1 cellular context compared by ENCODE assay signal in the genomic region with DNA sequence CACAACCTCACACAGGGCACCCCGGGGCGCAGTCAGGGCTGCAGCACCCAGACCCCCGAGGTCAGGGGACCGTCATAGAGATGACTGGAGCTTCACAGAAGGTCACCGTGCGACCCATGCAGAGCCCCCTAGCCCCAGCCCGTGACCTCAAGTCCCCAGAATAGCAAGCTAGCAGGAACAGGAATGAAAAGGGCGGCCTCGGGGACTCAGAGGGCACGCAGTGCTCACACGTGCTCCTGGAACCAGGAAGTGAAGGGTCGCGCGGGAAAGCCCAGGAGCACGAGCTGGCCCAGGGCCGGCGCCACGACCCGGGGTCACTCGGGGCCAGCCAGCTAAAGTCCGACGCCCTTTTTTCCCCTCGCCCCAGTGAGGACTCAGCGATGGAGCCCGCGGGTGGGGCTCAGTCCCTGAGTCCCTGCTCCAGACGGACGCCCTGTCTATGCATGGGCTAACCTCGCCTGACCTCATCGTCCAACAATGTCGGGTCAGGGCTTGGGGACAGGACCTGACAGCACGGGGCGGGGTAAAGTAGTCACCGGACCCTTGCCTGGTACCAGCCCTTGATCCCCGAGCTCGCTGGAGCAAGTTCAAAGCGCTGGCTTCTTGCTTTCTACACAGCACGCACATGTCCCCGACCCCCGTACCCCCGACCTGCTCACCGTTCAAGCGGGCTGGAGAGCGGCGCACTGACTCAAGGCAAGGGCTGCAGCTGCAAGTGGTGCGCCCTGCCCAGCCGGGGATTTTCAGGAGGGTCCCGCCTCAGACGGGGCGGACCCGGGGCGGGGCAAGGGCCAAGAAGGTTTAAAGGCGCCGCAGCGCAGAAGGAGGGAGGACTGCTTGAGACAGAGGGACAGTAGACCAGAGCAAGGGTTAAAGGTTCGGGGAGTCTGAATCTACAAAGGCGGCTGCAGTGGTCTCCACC.
A peak's percentile ranks its signal among the peaks of the same experiment; 100 is the strongest.
TF ChIP-seq lines count a peak whose summit lies in the region.

A gene (minus strand): TSS at position 717 of the 922 bp plus-strand sequence. CDS start 4,998 bp downstream, outside the sequence.

TF ChIP-seq in K562, 482 proteins besides CTCF, POLR2A, EP300 and RAD21 (continued from another document and continues in another):
- TF ChIP-seq CHD2 (IDR thresholded peaks at IDR 0.05; ENCODE audit: low read depth, low read length), result peak; percentile 42
- TF ChIP-seq ZKSCAN1 (IDR thresholded peaks at IDR 0.05; ENCODE audit: low read depth, low read length), result 0 out of 2 replicates have a peak, but pooled peaks have one; percentile 7
- TF ChIP-seq, protein P1, sequence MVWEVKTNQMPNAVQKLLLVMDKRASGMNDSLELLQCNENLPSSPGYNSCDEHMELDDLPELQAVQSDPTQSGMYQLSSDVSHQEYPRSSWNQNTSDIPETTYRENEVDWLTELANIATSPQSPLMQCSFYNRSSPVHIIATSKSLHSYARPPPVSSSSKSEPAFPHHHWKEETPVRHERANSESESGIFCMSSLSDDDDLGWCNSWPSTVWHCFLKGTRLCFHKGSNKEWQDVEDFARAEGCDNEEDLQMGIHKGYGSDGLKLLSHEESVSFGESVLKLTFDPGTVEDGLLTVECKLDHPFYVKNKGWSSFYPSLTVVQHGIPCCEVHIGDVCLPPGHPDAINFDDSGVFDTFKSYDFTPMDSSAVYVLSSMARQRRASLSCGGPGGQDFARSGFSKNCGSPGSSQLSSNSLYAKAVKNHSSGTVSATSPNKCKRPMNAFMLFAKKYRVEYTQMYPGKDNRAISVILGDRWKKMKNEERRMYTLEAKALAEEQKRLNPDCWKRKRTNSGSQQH (CRISPR knock-in tag; IDR thresholded peaks at IDR 0.05), result 0 out of 2 replicates have a peak, but pooled peaks have one; percentile 26
- TF ChIP-seq, protein P2, sequence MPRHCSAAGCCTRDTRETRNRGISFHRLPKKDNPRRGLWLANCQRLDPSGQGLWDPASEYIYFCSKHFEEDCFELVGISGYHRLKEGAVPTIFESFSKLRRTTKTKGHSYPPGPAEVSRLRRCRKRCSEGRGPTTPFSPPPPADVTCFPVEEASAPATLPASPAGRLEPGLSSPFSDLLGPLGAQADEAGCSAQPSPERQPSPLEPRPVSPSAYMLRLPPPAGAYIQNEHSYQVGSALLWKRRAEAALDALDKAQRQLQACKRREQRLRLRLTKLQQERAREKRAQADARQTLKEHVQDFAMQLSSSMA (CRISPR knock-in tag; IDR thresholded peaks at IDR 0.05), result no peak
- TF ChIP-seq FOXJ2 (tag; IDR thresholded peaks at IDR 0.05), result 0 out of 2 replicates have a peak, but pooled peaks have one; percentile 15
- peak; percentile 92 for TF ChIP-seq MTA3 (IDR thresholded peaks at IDR 0.05; ENCODE audit: borderline replicate concordance)
- TF ChIP-seq, protein P3, sequence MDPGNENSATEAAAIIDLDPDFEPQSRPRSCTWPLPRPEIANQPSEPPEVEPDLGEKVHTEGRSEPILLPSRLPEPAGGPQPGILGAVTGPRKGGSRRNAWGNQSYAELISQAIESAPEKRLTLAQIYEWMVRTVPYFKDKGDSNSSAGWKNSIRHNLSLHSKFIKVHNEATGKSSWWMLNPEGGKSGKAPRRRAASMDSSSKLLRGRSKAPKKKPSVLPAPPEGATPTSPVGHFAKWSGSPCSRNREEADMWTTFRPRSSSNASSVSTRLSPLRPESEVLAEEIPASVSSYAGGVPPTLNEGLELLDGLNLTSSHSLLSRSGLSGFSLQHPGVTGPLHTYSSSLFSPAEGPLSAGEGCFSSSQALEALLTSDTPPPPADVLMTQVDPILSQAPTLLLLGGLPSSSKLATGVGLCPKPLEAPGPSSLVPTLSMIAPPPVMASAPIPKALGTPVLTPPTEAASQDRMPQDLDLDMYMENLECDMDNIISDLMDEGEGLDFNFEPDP (CRISPR knock-in tag; IDR thresholded peaks at IDR 0.05), result 0 out of 2 replicates have a peak, but pooled peaks have one; percentile 5
- no peak; the same call in 1 of the 2 replicates for TF ChIP-seq ZKSCAN3 (CRISPR knock-in tag; IDR thresholded peaks at IDR 0.05)
- peak; percentile 65 to 72 for TF ChIP-seq NRF1 (conservative IDR thresholded peaks at IDR 0.05 in 1 of 2, IDR thresholded peaks at IDR 0.05 in 1 of 2)
- TF ChIP-seq, protein P4, sequence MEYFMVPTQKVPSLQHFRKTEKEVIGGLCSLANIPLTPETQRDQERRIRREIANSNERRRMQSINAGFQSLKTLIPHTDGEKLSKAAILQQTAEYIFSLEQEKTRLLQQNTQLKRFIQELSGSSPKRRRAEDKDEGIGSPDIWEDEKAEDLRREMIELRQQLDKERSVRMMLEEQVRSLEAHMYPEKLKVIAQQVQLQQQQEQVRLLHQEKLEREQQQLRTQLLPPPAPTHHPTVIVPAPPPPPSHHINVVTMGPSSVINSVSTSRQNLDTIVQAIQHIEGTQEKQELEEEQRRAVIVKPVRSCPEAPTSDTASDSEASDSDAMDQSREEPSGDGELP (CRISPR knock-in tag; IDR thresholded peaks at IDR 0.05; ENCODE audit: borderline replicate concordance), result peak; percentile 89
- TF ChIP-seq ZNF174 (CRISPR knock-in tag; IDR thresholded peaks at IDR 0.05), result no peak
- TF ChIP-seq, protein P5, sequence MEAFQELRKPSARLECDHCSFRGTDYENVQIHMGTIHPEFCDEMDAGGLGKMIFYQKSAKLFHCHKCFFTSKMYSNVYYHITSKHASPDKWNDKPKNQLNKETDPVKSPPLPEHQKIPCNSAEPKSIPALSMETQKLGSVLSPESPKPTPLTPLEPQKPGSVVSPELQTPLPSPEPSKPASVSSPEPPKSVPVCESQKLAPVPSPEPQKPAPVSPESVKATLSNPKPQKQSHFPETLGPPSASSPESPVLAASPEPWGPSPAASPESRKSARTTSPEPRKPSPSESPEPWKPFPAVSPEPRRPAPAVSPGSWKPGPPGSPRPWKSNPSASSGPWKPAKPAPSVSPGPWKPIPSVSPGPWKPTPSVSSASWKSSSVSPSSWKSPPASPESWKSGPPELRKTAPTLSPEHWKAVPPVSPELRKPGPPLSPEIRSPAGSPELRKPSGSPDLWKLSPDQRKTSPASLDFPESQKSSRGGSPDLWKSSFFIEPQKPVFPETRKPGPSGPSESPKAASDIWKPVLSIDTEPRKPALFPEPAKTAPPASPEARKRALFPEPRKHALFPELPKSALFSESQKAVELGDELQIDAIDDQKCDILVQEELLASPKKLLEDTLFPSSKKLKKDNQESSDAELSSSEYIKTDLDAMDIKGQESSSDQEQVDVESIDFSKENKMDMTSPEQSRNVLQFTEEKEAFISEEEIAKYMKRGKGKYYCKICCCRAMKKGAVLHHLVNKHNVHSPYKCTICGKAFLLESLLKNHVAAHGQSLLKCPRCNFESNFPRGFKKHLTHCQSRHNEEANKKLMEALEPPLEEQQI (IDR thresholded peaks at IDR 0.05), result no peak
- 0 out of 2 replicates have a peak, but pooled peaks have one; percentile 13 for TF ChIP-seq TGIF2 (CRISPR knock-in tag; IDR thresholded peaks at IDR 0.05)
- TF ChIP-seq, protein P6, sequence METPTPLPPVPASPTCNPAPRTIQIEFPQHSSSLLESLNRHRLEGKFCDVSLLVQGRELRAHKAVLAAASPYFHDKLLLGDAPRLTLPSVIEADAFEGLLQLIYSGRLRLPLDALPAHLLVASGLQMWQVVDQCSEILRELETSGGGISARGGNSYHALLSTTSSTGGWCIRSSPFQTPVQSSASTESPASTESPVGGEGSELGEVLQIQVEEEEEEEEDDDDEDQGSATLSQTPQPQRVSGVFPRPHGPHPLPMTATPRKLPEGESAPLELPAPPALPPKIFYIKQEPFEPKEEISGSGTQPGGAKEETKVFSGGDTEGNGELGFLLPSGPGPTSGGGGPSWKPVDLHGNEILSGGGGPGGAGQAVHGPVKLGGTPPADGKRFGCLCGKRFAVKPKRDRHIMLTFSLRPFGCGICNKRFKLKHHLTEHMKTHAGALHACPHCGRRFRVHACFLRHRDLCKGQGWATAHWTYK (CRISPR knock-in tag; IDR thresholded peaks at IDR 0.05), result peak; percentile 34; the same call in 1 of the 2 replicates
- TF ChIP-seq, protein P7, sequence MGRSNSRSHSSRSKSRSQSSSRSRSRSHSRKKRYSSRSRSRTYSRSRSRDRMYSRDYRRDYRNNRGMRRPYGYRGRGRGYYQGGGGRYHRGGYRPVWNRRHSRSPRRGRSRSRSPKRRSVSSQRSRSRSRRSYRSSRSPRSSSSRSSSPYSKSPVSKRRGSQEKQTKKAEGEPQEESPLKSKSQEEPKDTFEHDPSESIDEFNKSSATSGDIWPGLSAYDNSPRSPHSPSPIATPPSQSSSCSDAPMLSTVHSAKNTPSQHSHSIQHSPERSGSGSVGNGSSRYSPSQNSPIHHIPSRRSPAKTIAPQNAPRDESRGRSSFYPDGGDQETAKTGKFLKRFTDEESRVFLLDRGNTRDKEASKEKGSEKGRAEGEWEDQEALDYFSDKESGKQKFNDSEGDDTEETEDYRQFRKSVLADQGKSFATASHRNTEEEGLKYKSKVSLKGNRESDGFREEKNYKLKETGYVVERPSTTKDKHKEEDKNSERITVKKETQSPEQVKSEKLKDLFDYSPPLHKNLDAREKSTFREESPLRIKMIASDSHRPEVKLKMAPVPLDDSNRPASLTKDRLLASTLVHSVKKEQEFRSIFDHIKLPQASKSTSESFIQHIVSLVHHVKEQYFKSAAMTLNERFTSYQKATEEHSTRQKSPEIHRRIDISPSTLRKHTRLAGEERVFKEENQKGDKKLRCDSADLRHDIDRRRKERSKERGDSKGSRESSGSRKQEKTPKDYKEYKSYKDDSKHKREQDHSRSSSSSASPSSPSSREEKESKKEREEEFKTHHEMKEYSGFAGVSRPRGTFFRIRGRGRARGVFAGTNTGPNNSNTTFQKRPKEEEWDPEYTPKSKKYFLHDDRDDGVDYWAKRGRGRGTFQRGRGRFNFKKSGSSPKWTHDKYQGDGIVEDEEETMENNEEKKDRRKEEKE (IDR thresholded peaks at IDR 0.05; ENCODE audit: borderline replicate concordance in 1 of 2, control insufficient read depth in 1 of 2, low read depth in 2 of 2, low read length in 1 of 2), result 0 out of 4 replicates have a peak, but pooled peaks of 1 of the 2 experiments have one; percentile 15
- peak; percentile 74; the same call in 1 of the 2 replicates for TF ChIP-seq MYNN (IDR thresholded peaks at IDR 0.05)
- no peak for TF ChIP-seq MYNN (CRISPR knock-in tag; IDR thresholded peaks at IDR 0.05)
- TF ChIP-seq MXI1 (IDR thresholded peaks at IDR 0.05; ENCODE audit: low read depth, low read length), result no peak
- TF ChIP-seq TEAD4 (IDR thresholded peaks at IDR 0.05; ENCODE audit: low read length), result no peak
- TF ChIP-seq TEAD4 (CRISPR knock-in tag; IDR thresholded peaks at IDR 0.05; ENCODE audit: borderline replicate concordance), result 0 out of 2 replicates have a peak, but pooled peaks have one; percentile 50
- peak; percentile 86 for TF ChIP-seq FOXM1 (IDR thresholded peaks at IDR 0.05; ENCODE audit: low read depth)
- no peak; the same call in 1 of the 2 replicates for TF ChIP-seq FOXM1 (CRISPR knock-in tag; IDR thresholded peaks at IDR 0.05; ENCODE audit: low read depth)
- peak in 2 of 3 experiments; percentile 38 to 53 for TF ChIP-seq YY1 (IDR thresholded peaks at IDR 0.05; ENCODE audit: borderline replicate concordance in 1 of 3, control insufficient read depth in 1 of 3, extremely low read depth in 1 of 3, insufficient read depth in 3 of 3, insufficient read length in 1 of 3, insufficient replicate concordance in 2 of 3, low read depth in 1 of 3, low read length in 2 of 3)
- no peak for TF ChIP-seq NR2C1 (IDR thresholded peaks at IDR 0.05)
- 0 out of 2 replicates have a peak, but pooled peaks have one; percentile 44 for TF ChIP-seq NR2C1 (tag; IDR thresholded peaks at IDR 0.05)
- no peak for TF ChIP-seq CBFA2T3 (IDR thresholded peaks at IDR 0.05)
- TF ChIP-seq ZNF830 (CRISPR knock-in tag; IDR thresholded peaks at IDR 0.05), result peak; percentile 53; the same call in 1 of the 2 replicates
- peak; percentile 37 for TF ChIP-seq LCOR (CRISPR knock-in tag; IDR thresholded peaks at IDR 0.05)
- TF ChIP-seq, protein P8, sequence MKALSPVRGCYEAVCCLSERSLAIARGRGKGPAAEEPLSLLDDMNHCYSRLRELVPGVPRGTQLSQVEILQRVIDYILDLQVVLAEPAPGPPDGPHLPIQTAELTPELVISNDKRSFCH (CRISPR knock-in tag; IDR thresholded peaks at IDR 0.05), result no peak
- TF ChIP-seq, protein P8 (tag; IDR thresholded peaks at IDR 0.05), result 0 out of 2 replicates have a peak, but pooled peaks have one; percentile 70
- TF ChIP-seq, protein P9, sequence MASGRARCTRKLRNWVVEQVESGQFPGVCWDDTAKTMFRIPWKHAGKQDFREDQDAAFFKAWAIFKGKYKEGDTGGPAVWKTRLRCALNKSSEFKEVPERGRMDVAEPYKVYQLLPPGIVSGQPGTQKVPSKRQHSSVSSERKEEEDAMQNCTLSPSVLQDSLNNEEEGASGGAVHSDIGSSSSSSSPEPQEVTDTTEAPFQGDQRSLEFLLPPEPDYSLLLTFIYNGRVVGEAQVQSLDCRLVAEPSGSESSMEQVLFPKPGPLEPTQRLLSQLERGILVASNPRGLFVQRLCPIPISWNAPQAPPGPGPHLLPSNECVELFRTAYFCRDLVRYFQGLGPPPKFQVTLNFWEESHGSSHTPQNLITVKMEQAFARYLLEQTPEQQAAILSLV (tag; IDR thresholded peaks at IDR 0.05), result no peak
- no peak for TF ChIP-seq HNRNPLL (IDR thresholded peaks at IDR 0.05; ENCODE audit: low read depth, low read length, poor library complexity, severe bottlenecking)
- TF ChIP-seq EP400 (IDR thresholded peaks at IDR 0.05), result peak; percentile 95
- peak; percentile 66 for TF ChIP-seq ZNF12 (CRISPR knock-in tag; IDR thresholded peaks at IDR 0.05)
- peak; percentile 53 for TF ChIP-seq RBBP5 (IDR thresholded peaks at IDR 0.05; ENCODE audit: borderline replicate concordance, insufficient read depth, low read length, poor library complexity, severe bottlenecking)
- TF ChIP-seq ZNF77 (CRISPR knock-in tag; IDR thresholded peaks at IDR 0.05), result no peak
- TF ChIP-seq, protein P10, sequence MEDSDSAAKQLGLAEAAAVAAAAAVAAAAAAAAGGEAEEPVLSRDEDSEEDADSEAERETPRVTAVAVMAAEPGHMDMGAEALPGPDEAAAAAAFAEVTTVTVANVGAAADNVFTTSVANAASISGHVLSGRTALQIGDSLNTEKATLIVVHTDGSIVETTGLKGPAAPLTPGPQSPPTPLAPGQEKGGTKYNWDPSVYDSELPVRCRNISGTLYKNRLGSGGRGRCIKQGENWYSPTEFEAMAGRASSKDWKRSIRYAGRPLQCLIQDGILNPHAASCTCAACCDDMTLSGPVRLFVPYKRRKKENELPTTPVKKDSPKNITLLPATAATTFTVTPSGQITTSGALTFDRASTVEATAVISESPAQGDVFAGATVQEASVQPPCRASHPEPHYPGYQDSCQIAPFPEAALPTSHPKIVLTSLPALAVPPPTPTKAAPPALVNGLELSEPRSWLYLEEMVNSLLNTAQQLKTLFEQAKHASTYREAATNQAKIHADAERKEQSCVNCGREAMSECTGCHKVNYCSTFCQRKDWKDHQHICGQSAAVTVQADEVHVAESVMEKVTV (CRISPR knock-in tag; IDR thresholded peaks at IDR 0.05), result 0 out of 2 replicates have a peak, but pooled peaks have one; percentile 3
